1 cellular context compared by ENCODE assay signal in the genomic region with DNA sequence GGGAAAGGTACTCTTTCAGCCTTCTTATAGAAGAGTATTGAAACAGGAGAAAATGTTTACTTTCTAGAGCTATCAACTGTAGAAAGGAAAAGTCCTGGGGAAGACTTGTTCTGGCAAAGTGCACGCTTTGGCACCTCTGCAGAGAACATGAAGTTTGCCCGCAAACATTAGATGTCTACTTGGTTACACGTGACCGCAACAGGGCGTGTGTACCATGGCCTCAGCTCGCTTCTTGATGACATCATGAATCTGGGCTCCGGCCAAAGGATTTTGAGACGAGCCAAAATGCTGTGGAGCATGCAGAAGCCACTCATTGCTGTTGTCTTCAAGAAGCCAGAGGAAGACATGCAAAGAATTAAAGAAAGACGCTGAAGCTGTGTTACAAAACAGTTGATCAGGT.
TF ChIP-seq lines count a peak whose summit lies in the region.

No MANE protein-coding gene starts in this region.

TF ChIP-seq in IMR-90, 13 proteins besides CTCF, POLR2A, EP300 and RAD21:
- no peak for TF ChIP-seq FOS (IDR thresholded peaks at IDR 0.05; ENCODE audit: low read depth, low read length)
- TF ChIP-seq MXI1 (IDR thresholded peaks at IDR 0.05; ENCODE audit: borderline replicate concordance, low read depth, low read length), result no peak
- TF ChIP-seq, protein P1, sequence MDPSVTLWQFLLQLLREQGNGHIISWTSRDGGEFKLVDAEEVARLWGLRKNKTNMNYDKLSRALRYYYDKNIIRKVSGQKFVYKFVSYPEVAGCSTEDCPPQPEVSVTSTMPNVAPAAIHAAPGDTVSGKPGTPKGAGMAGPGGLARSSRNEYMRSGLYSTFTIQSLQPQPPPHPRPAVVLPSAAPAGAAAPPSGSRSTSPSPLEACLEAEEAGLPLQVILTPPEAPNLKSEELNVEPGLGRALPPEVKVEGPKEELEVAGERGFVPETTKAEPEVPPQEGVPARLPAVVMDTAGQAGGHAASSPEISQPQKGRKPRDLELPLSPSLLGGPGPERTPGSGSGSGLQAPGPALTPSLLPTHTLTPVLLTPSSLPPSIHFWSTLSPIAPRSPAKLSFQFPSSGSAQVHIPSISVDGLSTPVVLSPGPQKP (IDR thresholded peaks at IDR 0.05; ENCODE audit: borderline replicate concordance, low read depth, low read length), result no peak
